ENCODE assay signal across 17 cellular contexts in the genomic region with DNA sequence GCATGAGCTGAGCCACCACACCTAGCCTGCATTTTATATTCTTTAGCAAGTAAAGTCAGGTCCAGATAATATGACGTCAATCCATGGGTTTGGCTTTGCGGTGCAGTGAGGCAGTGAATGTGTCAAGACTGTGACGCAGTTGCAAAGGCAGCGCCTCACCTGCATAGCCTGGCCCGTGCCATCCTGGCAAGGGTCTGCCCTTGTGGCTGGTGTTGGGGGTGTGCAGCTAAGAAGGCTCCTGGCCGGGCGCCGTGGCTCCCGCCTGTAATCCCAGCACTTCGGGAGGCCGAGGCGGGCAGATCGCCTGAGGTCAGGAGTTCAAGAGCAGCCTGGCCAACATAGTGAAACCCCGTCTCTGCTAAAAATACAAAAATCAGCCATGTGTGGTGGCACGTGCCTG. TPM values are rescaled to one million over a fixed set of nuclear protein-coding genes. Genes with fewer than 3 reads are reported as not detected.
A peak's percentile ranks its signal among the peaks of the same experiment; 100 is the strongest.
DNase-seq lines count a peak whose midpoint lies in the region; ATAC-seq, FAIRE-seq and TF ChIP-seq lines count a peak whose summit lies in the region.
"Had no signal": no experiment of that assay in that cellular context is flagged by ENCODE, and none has a peak within 500 bp of the region (broad histone marks: within the 10 kb centered on the region; RNA-seq: fewer than 3 reads in every experiment).

No MANE protein-coding gene starts in this region.

- H4K20me1 ChIP-seq in mammary epithelial cell (ENCODE audit: insufficient read depth, low read length) = peaks cover 1% of the 10 kb centered on the region

- no peak overlapping the region for H3K4me3 Mint-ChIP-seq in MCF 10A (ENCODE audit: unreplicated experiment)
- H3K4me3 Mint-ChIP-seq in CD4-positive, alpha-beta memory T cell = no peak overlapping the region
- no peak overlapping the region for H3K4me3 Mint-ChIP-seq in activated T-helper 2 cell treated with anti-CD3 and anti-CD28 coated beads, Interferon-gamma antibody, Interleukin-2, Interleukin-4, amounts not matched to agents 10 μg/mL and 5 μg/mL and 100 μg/mL, durations not matched to agents 14 hours and 24 hours and 36 hours (ENCODE audit: low read depth)
- H3K4me3 Mint-ChIP-seq: B cell; CD8-positive, alpha-beta T cell had no signal

- H3K27me3 Mint-ChIP-seq in MCF 10A (ENCODE audit: insufficient read depth, unreplicated experiment) = no peaks in the 10 kb centered on the region
- H3K27me3 Mint-ChIP-seq in CD4-positive, alpha-beta memory T cell = no peaks in the 10 kb centered on the region
- H3K27me3 Mint-ChIP-seq in activated T-helper 2 cell treated with anti-CD3 and anti-CD28 coated beads, Interferon-gamma antibody, Interleukin-2, Interleukin-4, amounts not matched to agents 10 μg/mL and 5 μg/mL and 100 μg/mL, durations not matched to agents 14 hours and 24 hours and 36 hours (ENCODE audit: low read depth) = no peaks in the 10 kb centered on the region
- H3K27me3 Mint-ChIP-seq: B cell had no signal

- peaks cover 85% of the 10 kb centered on the region for H3K79me2 ChIP-seq in mammary epithelial cell (ENCODE audit: insufficient read depth, low read length)

- intact Hi-C loops in MCF 10A (cut with micrococcal nuclease) (no loop called here), mammary epithelial cell (cut with micrococcal nuclease) (no loop called here), kidney (cut with DNase I) (no loop called here), gastrocnemius medialis (cut with DNase I; ENCODE audit: low total_unique reads) (no loop called here)
- intact Hi-C loops in CD4-positive, alpha-beta memory T cell (cut with micrococcal nuclease) = no loop called here
- intact Hi-C loops in activated T-helper 2 cell treated with anti-CD3 and anti-CD28 coated beads, Interferon-gamma antibody, Interleukin-2, Interleukin-4, amounts not matched to agents 10 μg/mL and 5 μg/mL and 100 μg/mL, durations not matched to agents 14 hours and 24 hours and 36 hours (cut with micrococcal nuclease) = no loop called here

- 96% methylated on average over 14 of the region's 15 CpGs for WGBS in mammary epithelial cell (ENCODE audit: low coverage, missing lambda C conversion rate)

- dilution Hi-C loops in mammary epithelial cell (cut with HindIII; ENCODE audit: low sequenced_read_pairs) = loop anchor here (10.0 kb wide), 1 partner anchor 409 kb away; no protein-coding TSS in a partner anchor

- H3K9me3 ChIP-seq in mammary epithelial cell (replicated peaks; ENCODE audit: insufficient read depth, low read length) (no peaks in the 10 kb centered on the region), kidney (ENCODE audit: control insufficient read depth in 1 of 2, low read length in 2 of 2) (no peaks in the 10 kb centered on the region), gastrocnemius medialis (no peaks in the 10 kb centered on the region)
- H3K9me3 ChIP-seq in CD4-positive, alpha-beta memory T cell (ENCODE audit: control insufficient read depth in 1 of 2, low read length in 2 of 2) = no peaks in the 10 kb centered on the region
- H3K9me3 ChIP-seq: SJCRH30 had no signal

- H3K9ac ChIP-seq in mammary epithelial cell (ENCODE audit: insufficient read depth, low read length) (no peak overlapping the region), kidney (ENCODE audit: low read length in 2 of 2) (no peak overlapping the region)

- in situ Hi-C loops in mammary epithelial cell (cut with MboI; ENCODE audit: low sequenced_read_pairs in 2 of 2) = no loop called here
- in situ Hi-C loops in gastrocnemius medialis (cut with MboI; ENCODE audit: low sequenced_read_pairs in 4 of 4) = no loop called here

- DNase-seq in MCF 10A (ENCODE audit: unreplicated experiment) (no peak), mammary epithelial cell (no peak), kidney (peak; percentile 64), gastrocnemius medialis (no peak)
- no peak for DNase-seq in CD4-positive, alpha-beta memory T cell
- no peak for DNase-seq in activated T-helper 2 cell treated with anti-CD3 and anti-CD28 coated beads, Interferon-gamma antibody, Interleukin-2, Interleukin-4, amounts not matched to agents 10 μg/mL and 5 μg/mL and 100 μg/mL, durations not matched to agents 14 hours and 24 hours and 36 hours (ENCODE audit: low spot score)
- DNase-seq: HCEC 1CT, KG1, NCI-H1436, NCI-H2171, NCI-H446 treated with DMSO at 0.1 percent for 48 hours, NCI-H748 treated with DMSO at 0.1 percent for 48 hours, RPMI8226, SJCRH30 had no signal

- H3K4me3 ChIP-seq in mammary epithelial cell (replicated peaks in 1 of 3; ENCODE audit: insufficient read depth in 1 of 3, low read depth in 2 of 3, low read length in 3 of 3) (no peak overlapping the region), kidney (ENCODE audit: low read length in 2 of 2) (no peak overlapping the region), gastrocnemius medialis (no peak overlapping the region)
- no peak overlapping the region for H3K4me3 ChIP-seq in CD4-positive, alpha-beta memory T cell (ENCODE audit: low read length in 2 of 2)
- H3K4me3 ChIP-seq: SJCRH30 had no signal

- H3K27ac ChIP-seq in mammary epithelial cell (ENCODE audit: insufficient read depth, low read depth, low read length) = no peak overlapping the region
- H3K27ac ChIP-seq in kidney (ENCODE audit: low read depth in 2 of 2, low read length in 2 of 2) = no peak overlapping the region
- peak overlapping the region; percentile 44 to 99 (median 88) for H3K27ac ChIP-seq in gastrocnemius medialis
- no peak overlapping the region for H3K27ac ChIP-seq in CD4-positive, alpha-beta memory T cell (ENCODE audit: low read depth, low read length)
- H3K27ac ChIP-seq: SJCRH30 had no signal

- BruUV-seq in MCF 10A (replicated peaks; lab: Mats Ljungman, UMichigan) (no TSS peak), mammary epithelial cell (replicated peaks; lab: Mats Ljungman, UMichigan) (no TSS peak)

- H3K36me3 Mint-ChIP-seq in MCF 10A (ENCODE audit: insufficient read depth, unreplicated experiment) = peaks cover 86% of the 10 kb centered on the region
- H3K36me3 Mint-ChIP-seq in CD4-positive, alpha-beta memory T cell = peaks cover 28 to 65% of the 10 kb centered on the region in 2 donors
- H3K36me3 Mint-ChIP-seq in activated T-helper 2 cell treated with anti-CD3 and anti-CD28 coated beads, Interferon-gamma antibody, Interleukin-2, Interleukin-4, amounts not matched to agents 10 μg/mL and 5 μg/mL and 100 μg/mL, durations not matched to agents 14 hours and 24 hours and 36 hours (ENCODE audit: low read depth) = peaks cover 81% of the 10 kb centered on the region

- no peak for TF ChIP-seq POLR2A in gastrocnemius medialis (IDR thresholded peaks at IDR 0.05)

- ATAC-seq in gastrocnemius medialis (no peak), GM21526 (IDR thresholded peaks at IDR 0.05; ENCODE audit: low FRiP score, unreplicated experiment) (no peak)
- ATAC-seq: CD8-positive, alpha-beta T cell had no signal

- POLR2A ChIA-PET in MCF 10A (lab: Yijun Ruan, JAX) = interaction anchor here (0.8 to 1.3 kb wide), 3 partner anchors 9 to 11 kb away, joined by 3 to 4 read pairs (median 3); no protein-coding TSS in a partner anchor
- POLR2A ChIA-PET in CD4-positive, alpha-beta memory T cell (lab: Charles Lee; ENCODE audit: partially characterized antibody) = no interaction called here

- no peak overlapping the region for H3K4me2 ChIP-seq in mammary epithelial cell (ENCODE audit: insufficient read depth, low read depth, low read length)

- CTCF ChIA-PET in MCF 10A (lab: Yijun Ruan, JAX) = interaction anchor here (0.6 to 2.5 kb wide), 3 partner anchors 11 to 198 kb away, joined by 3 to 15 read pairs (median 4); a partner anchor contains a TSS
- CTCF ChIA-PET in mammary epithelial cell (lab: Charles Lee; ENCODE audit: low non-redundant PET) = no interaction called here
- CTCF ChIA-PET in CD4-positive, alpha-beta memory T cell (lab: Charles Lee; ENCODE audit: partially characterized antibody) = no interaction called here

- TF ChIP-seq CTCF in MCF 10A (IDR thresholded peaks at IDR 0.05; ENCODE audit: unreplicated experiment) (no peak), mammary epithelial cell (conservative IDR thresholded peaks at IDR 0.05 in 1 of 2, IDR thresholded peaks at IDR 0.05 in 1 of 2; ENCODE audit: extremely low read depth in 1 of 2, insufficient read depth in 1 of 2, low read depth in 1 of 2, low read length in 2 of 2) (no peak), kidney (IDR thresholded peaks at IDR 0.05; ENCODE audit: borderline replicate concordance, extremely low read depth, insufficient read depth) (no peak), gastrocnemius medialis (IDR thresholded peaks at IDR 0.05 in 4 of 5, conservative IDR thresholded peaks at IDR 0.05 in 1 of 5) (no peak)

- no peak for FAIRE-seq in kidney (lab: Jason Lieb, UNC)

- H3K27me3 ChIP-seq in mammary epithelial cell (ENCODE audit: insufficient read depth, low read length) (no peaks in the 10 kb centered on the region), gastrocnemius medialis (no peaks in the 10 kb centered on the region)
- H3K27me3 ChIP-seq in CD4-positive, alpha-beta memory T cell (ENCODE audit: insufficient read depth, low read length) = no peaks in the 10 kb centered on the region
- H3K27me3 ChIP-seq: SJCRH30 had no signal

- peaks cover 13% of the 10 kb centered on the region for H3K4me1 Mint-ChIP-seq in MCF 10A (ENCODE audit: insufficient read depth, unreplicated experiment)
- H3K4me1 Mint-ChIP-seq in CD4-positive, alpha-beta memory T cell = peaks cover 17 to 36% (median 25%) of the 10 kb centered on the region in 4 donors
- peaks cover 13% of the 10 kb centered on the region for H3K4me1 Mint-ChIP-seq in activated T-helper 2 cell treated with anti-CD3 and anti-CD28 coated beads, Interferon-gamma antibody, Interleukin-2, Interleukin-4, amounts not matched to agents 10 μg/mL and 5 μg/mL and 100 μg/mL, durations not matched to agents 14 hours and 24 hours and 36 hours (ENCODE audit: low read depth)

- peak overlapping the region; percentile 23 for H3K27ac Mint-ChIP-seq in MCF 10A (ENCODE audit: low read depth, unreplicated experiment)
- H3K27ac Mint-ChIP-seq in CD4-positive, alpha-beta memory T cell = peak overlapping the region in 2 of 7 donors; percentile 12
- no peak overlapping the region for H3K27ac Mint-ChIP-seq in activated T-helper 2 cell treated with anti-CD3 and anti-CD28 coated beads, Interferon-gamma antibody, Interleukin-2, Interleukin-4, amounts not matched to agents 10 μg/mL and 5 μg/mL and 100 μg/mL, durations not matched to agents 14 hours and 24 hours and 36 hours
- H3K27ac Mint-ChIP-seq: B cell had no signal

- no peaks in the 10 kb centered on the region for H3K9me3 Mint-ChIP-seq in MCF 10A (ENCODE audit: unreplicated experiment)
- no peaks in the 10 kb centered on the region for H3K9me3 Mint-ChIP-seq in CD4-positive, alpha-beta memory T cell
- H3K9me3 Mint-ChIP-seq in activated T-helper 2 cell treated with anti-CD3 and anti-CD28 coated beads, Interferon-gamma antibody, Interleukin-2, Interleukin-4, amounts not matched to agents 10 μg/mL and 5 μg/mL and 100 μg/mL, durations not matched to agents 14 hours and 24 hours and 36 hours = no peaks in the 10 kb centered on the region
- H3K9me3 Mint-ChIP-seq: CD8-positive, alpha-beta T cell had no signal

- H3K36me3 ChIP-seq in mammary epithelial cell (ENCODE audit: insufficient read depth, low read length) (peaks cover 50% of the 10 kb centered on the region), kidney (ENCODE audit: control insufficient read depth in 1 of 2, insufficient read depth in 2 of 2, low read length in 2 of 2) (peaks cover 44 to 59% of the 10 kb centered on the region in 2 donors), gastrocnemius medialis (peaks cover 0 to 59% of the 10 kb centered on the region in 2 donors)
- peaks cover 69% of the 10 kb centered on the region for H3K36me3 ChIP-seq in CD4-positive, alpha-beta memory T cell (ENCODE audit: insufficient read depth, low read length)

- H3K4me1 ChIP-seq in mammary epithelial cell (ENCODE audit: insufficient read depth, low read length) (peaks cover 10% of the 10 kb centered on the region), kidney (ENCODE audit: control insufficient read depth in 1 of 2, insufficient read depth in 1 of 2, low read depth in 1 of 2, low read length in 2 of 2) (peaks cover 30% of the 10 kb centered on the region in 2 donors), gastrocnemius medialis (peaks cover 35 to 49% of the 10 kb centered on the region in 2 donors)
- peaks cover 28% of the 10 kb centered on the region for H3K4me1 ChIP-seq in CD4-positive, alpha-beta memory T cell (ENCODE audit: insufficient read depth, low read length)
- H3K4me1 ChIP-seq: SJCRH30 had no signal

- H2AFZ ChIP-seq in mammary epithelial cell (ENCODE audit: low read depth, low read length) = no peak overlapping the region

RNA-seq across cellular contexts. Expression of a gene that starts 7.0 kb away (rescaled TPM):
- total RNA-seq in MCF 10A (2022) (19.4 and 24.8 TPM in 2 replicates), mammary epithelial cell (10 to 100 TPM; 20.2 to 21.7 TPM), kidney (22.4 TPM), gastrocnemius medialis (10 to 100 TPM; 11.0 to 23.1 (median 16.8) TPM)
- polyA plus RNA-seq in mammary epithelial cell (14.4 TPM), kidney (ENCODE audit: insufficient read depth, low read depth, low replicate concordance) (30.8 TPM)
- 0.67 TPM for polyA minus RNA-seq in mammary epithelial cell
- 10 to 100 TPM; 11.8 TPM for total RNA-seq in CD4-positive, alpha-beta memory T cell
- polyA plus RNA-seq in CD4-positive, alpha-beta memory T cell = 10 to 100 TPM; 12.6 to 18.0 TPM
- total RNA-seq in activated T-helper 2 cell treated with anti-CD3 and anti-CD28 coated beads, Interferon-gamma antibody, Interleukin-2, Interleukin-4, amounts not matched to agents 10 μg/mL and 5 μg/mL and 100 μg/mL, durations not matched to agents 14 hours and 24 hours and 36 hours = 15.5 and 17.8 TPM in 2 replicates

RNA-seq across cellular contexts. Expression of a gene that starts 12.3 kb away (rescaled TPM):
- 34.4 and 38.6 TPM in 2 replicates for total RNA-seq in MCF 10A (2022)
- total RNA-seq in mammary epithelial cell = 10 to 100 TPM; 32.0 to 38.4 TPM
- polyA plus RNA-seq in mammary epithelial cell = 22.6 TPM
- polyA minus RNA-seq in mammary epithelial cell = 49.4 TPM
- total RNA-seq in kidney = 38.6 TPM
- polyA plus RNA-seq in kidney (ENCODE audit: insufficient read depth, low read depth, low replicate concordance) = 62.1 TPM
- total RNA-seq in gastrocnemius medialis = 100 to 1,000 TPM in 1 of 4 donors, 10 to 100 TPM in 3; 53.3 to 112 (median 70.1) TPM
- total RNA-seq in CD4-positive, alpha-beta memory T cell = 10 to 100 TPM; 46.7 to 48.3 TPM
- 10 to 100 TPM; 27.2 to 41.2 TPM for polyA plus RNA-seq in CD4-positive, alpha-beta memory T cell
- 34.6 and 36.3 TPM in 2 replicates for total RNA-seq in activated T-helper 2 cell treated with anti-CD3 and anti-CD28 coated beads, Interferon-gamma antibody, Interleukin-2, Interleukin-4, amounts not matched to agents 10 μg/mL and 5 μg/mL and 100 μg/mL, durations not matched to agents 14 hours and 24 hours and 36 hours

RNA-seq across cellular contexts. Expression of a gene that starts 15.9 kb away (rescaled TPM):
- total RNA-seq in MCF 10A (2022) (29.3 and 33.3 TPM in 2 replicates), mammary epithelial cell (10 to 100 TPM; 24.3 to 32.7 TPM), kidney (49.5 TPM), gastrocnemius medialis (10 to 100 TPM; 41.2 to 56.5 (median 52.1) TPM)
- polyA plus RNA-seq in mammary epithelial cell (25.8 TPM), kidney (ENCODE audit: insufficient read depth, low read depth, low replicate concordance) (33.8 TPM)
- polyA minus RNA-seq in mammary epithelial cell = 26.5 TPM
- total RNA-seq in CD4-positive, alpha-beta memory T cell = 10 to 100 TPM; 66.0 to 66.1 TPM
- 10 to 100 TPM; 31.3 to 34.1 TPM for polyA plus RNA-seq in CD4-positive, alpha-beta memory T cell
- 41.5 and 42.9 TPM in 2 replicates for total RNA-seq in activated T-helper 2 cell treated with anti-CD3 and anti-CD28 coated beads, Interferon-gamma antibody, Interleukin-2, Interleukin-4, amounts not matched to agents 10 μg/mL and 5 μg/mL and 100 μg/mL, durations not matched to agents 14 hours and 24 hours and 36 hours

RNA-seq across cellular contexts. Expression of a gene that starts 16.1 kb away (rescaled TPM):
- 55.4 and 62.1 TPM in 2 replicates for total RNA-seq in MCF 10A (2022)
- total RNA-seq in mammary epithelial cell = 10 to 100 TPM; 24.8 to 43.2 TPM
- 19.7 TPM for polyA plus RNA-seq in mammary epithelial cell
- 52.6 TPM for polyA minus RNA-seq in mammary epithelial cell
- total RNA-seq in kidney = 20.2 TPM
- polyA plus RNA-seq in kidney (ENCODE audit: insufficient read depth, low read depth, low replicate concordance) = 9.9 TPM
- 10 to 100 TPM in 2 of 4 donors, 1 to 10 TPM in 2; 7.3 to 13.5 (median 9.7) TPM for total RNA-seq in gastrocnemius medialis
- total RNA-seq in CD4-positive, alpha-beta memory T cell = 10 to 100 TPM; 30.9 to 31.9 TPM
- polyA plus RNA-seq in CD4-positive, alpha-beta memory T cell = 10 to 100 TPM; 23.4 to 24.4 TPM
- 60.5 and 60.8 TPM in 2 replicates for total RNA-seq in activated T-helper 2 cell treated with anti-CD3 and anti-CD28 coated beads, Interferon-gamma antibody, Interleukin-2, Interleukin-4, amounts not matched to agents 10 μg/mL and 5 μg/mL and 100 μg/mL, durations not matched to agents 14 hours and 24 hours and 36 hours

RNA-seq across cellular contexts. Expression of a gene that starts 28.2 kb away (rescaled TPM):
- 0.51 and 1.2 TPM in 2 replicates for total RNA-seq in MCF 10A (2022)
- total RNA-seq in mammary epithelial cell = under 1 TPM; 0.17 to 0.56 TPM
- not detected for polyA plus RNA-seq in mammary epithelial cell
- polyA minus RNA-seq in mammary epithelial cell = not detected
- 2.6 TPM for total RNA-seq in kidney
- 11.5 TPM for polyA plus RNA-seq in kidney (ENCODE audit: insufficient read depth, low read depth, low replicate concordance)
- total RNA-seq in gastrocnemius medialis = 1 to 10 TPM in 1 of 4 donors, not detected in 3; 1.3 TPM
- 1 to 10 TPM; 2.5 to 5.4 TPM for total RNA-seq in CD4-positive, alpha-beta memory T cell
- under 1 TPM in 1 of 2 donors, not detected in 1; 0.30 TPM for polyA plus RNA-seq in CD4-positive, alpha-beta memory T cell
- 1.8 and 1.9 TPM in 2 replicates for total RNA-seq in activated T-helper 2 cell treated with anti-CD3 and anti-CD28 coated beads, Interferon-gamma antibody, Interleukin-2, Interleukin-4, amounts not matched to agents 10 μg/mL and 5 μg/mL and 100 μg/mL, durations not matched to agents 14 hours and 24 hours and 36 hours
- total RNA-seq: SJCRH30 had no signal

Comparison
In these comparisons a context has a peak if more than half of its experiments do, and no peak if none do; other contexts are left out.
1. H3K27ac ChIP-seq: peak in gastrocnemius medialis (4 of 4); none in mammary epithelial cell (single experiment), kidney (0 of 2) and CD4-positive, alpha-beta memory T cell (single experiment).